ENCODE assay signal across 18 cellular contexts in genomic region chr16:72401079-72401361, GRCh38.
"Had no signal": no experiment of that assay in that cellular context is flagged by ENCODE, and none has a peak within 500 bp of the region (broad histone marks: within the 10 kb centered on the region; RNA-seq: fewer than 3 reads in every experiment).

No MANE protein-coding gene starts in this region.

- H3K27ac ChIP-seq: brain microvascular endothelial cell, esophagus squamous epithelium, gastroesophageal sphincter, heart right ventricle, ovary, prostate gland, transverse colon had no signal

- H3K36me3 ChIP-seq: brain microvascular endothelial cell, esophagus squamous epithelium, gastroesophageal sphincter, heart right ventricle, ovary, prostate gland, transverse colon had no signal

- H3K4me3 Mint-ChIP-seq: activated naive CD4-positive, alpha-beta T cell treated with anti-CD3 and anti-CD28 coated beads, Interleukin-2, amount 50 U/mL, for 24 hours; effector memory CD8-positive, alpha-beta T cell; mesothelial cell of epicardium; naive thymus-derived CD8-positive, alpha-beta T cell; stimulated activated naive CD8-positive, alpha-beta T cell treated with anti-CD3 and anti-CD28 coated beads, Interleukin-15, amount 100 ng/mL, for 72 hours had no signal

- ATAC-seq: effector memory CD8-positive, alpha-beta T cell; gastroesophageal sphincter; naive thymus-derived CD8-positive, alpha-beta T cell had no signal

- H3K9me3 Mint-ChIP-seq: activated naive CD4-positive, alpha-beta T cell treated with anti-CD3 and anti-CD28 coated beads, Interleukin-2, amount 50 U/mL, for 24 hours; effector memory CD8-positive, alpha-beta T cell had no signal

- H3K27ac Mint-ChIP-seq: activated naive CD4-positive, alpha-beta T cell treated with anti-CD3 and anti-CD28 coated beads, Interleukin-2, amount 50 U/mL, for 24 hours; effector memory CD8-positive, alpha-beta T cell; mesothelial cell of epicardium; stimulated activated naive CD8-positive, alpha-beta T cell treated with anti-CD3 and anti-CD28 coated beads, Interleukin-15, amount 100 ng/mL, for 72 hours had no signal

- H3K4me3 ChIP-seq: esophagus squamous epithelium, gastroesophageal sphincter, heart right ventricle, lung, ovary, prostate gland, transverse colon had no signal

- H3K4me1 Mint-ChIP-seq: activated naive CD4-positive, alpha-beta T cell treated with anti-CD3 and anti-CD28 coated beads, Interleukin-2, amount 50 U/mL, for 24 hours; naive thymus-derived CD8-positive, alpha-beta T cell; stimulated activated naive CD8-positive, alpha-beta T cell treated with anti-CD3 and anti-CD28 coated beads, Interleukin-15, amount 100 ng/mL, for 72 hours had no signal

- DNase-seq: activated CD4-positive, alpha-beta T cell treated with anti-CD3 and anti-CD28 coated beads for 1 hour; activated gamma-delta T cell treated with Interleukin-2 at 50 U/mL for 16 hours; activated T-cell treated with anti-CD3 and anti-CD28 coated beads, Interleukin-2, amount 50 U/mL, for 1 hour; effector memory CD8-positive, alpha-beta T cell; esophagus squamous epithelium; stimulated activated CD4-positive, alpha-beta T cell treated with anti-CD3 and anti-CD28 coated beads, Interleukin-12 subunit alpha, Interleukin-12 subunit beta, amount 100 ng/mL, for 4 hours had no signal

- H3K27me3 ChIP-seq: brain microvascular endothelial cell, dorsolateral prefrontal cortex, esophagus squamous epithelium, gastroesophageal sphincter, heart right ventricle, ovary, transverse colon had no signal

- H3K9me3 ChIP-seq: esophagus squamous epithelium, ovary, prostate gland, transverse colon had no signal

- H3K27me3 Mint-ChIP-seq: effector memory CD8-positive, alpha-beta T cell; naive thymus-derived CD8-positive, alpha-beta T cell; stimulated activated naive CD8-positive, alpha-beta T cell treated with anti-CD3 and anti-CD28 coated beads, Interleukin-15, amount 100 ng/mL, for 72 hours had no signal

- H3K4me1 ChIP-seq: esophagus squamous epithelium, gastroesophageal sphincter, heart right ventricle, prostate gland, transverse colon had no signal

- H3K36me3 Mint-ChIP-seq: activated naive CD4-positive, alpha-beta T cell treated with anti-CD3 and anti-CD28 coated beads, Interleukin-2, amount 50 U/mL, for 24 hours had no signal
